In the genomic region with DNA sequence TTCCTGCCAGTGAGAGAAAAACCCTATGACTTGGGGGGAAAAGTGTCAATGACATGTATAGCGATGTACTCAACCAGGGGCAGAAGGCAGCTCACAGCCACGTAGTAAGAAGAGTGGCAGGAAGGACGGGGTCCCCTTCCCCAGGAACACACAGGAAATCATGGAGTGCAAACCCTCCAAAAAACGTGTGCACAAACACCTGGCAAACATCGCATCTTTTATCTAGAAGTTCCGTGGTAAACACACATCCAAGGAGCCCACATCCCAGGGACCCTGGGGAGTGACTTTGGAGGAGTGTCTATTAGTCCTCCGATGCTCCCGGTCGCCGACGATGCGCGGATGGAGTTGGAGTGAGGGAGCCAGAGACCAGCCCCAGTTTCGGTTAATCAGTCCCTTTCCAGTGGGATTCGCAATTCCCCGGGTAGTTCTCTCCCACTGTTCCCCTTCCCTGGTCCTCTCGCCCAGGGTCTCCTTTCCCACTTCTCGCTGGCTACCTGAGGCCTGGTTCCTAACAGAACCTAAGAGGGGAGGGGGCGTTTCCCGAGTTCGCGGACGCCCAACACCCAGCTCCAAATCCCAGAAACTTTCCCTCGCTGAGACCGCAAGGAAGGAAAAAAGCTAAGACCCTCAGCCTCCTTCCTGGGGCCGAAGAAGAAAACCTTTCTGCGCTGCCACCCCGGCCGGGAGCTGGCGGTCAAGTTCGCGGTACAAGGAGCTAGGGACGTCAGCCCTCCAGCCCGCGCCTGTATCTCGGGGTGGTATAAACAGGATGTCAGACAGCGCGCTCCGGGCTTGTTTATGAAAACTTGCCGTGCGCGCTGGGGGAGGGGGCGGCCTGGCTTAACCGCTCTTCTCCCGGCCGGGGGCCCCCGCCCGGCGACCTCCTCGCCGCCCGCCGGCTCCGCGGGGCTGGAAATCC, we compare ENCODE assay signal across 8 cellular contexts. TPM values are rescaled to one million over a fixed set of nuclear protein-coding genes. Genes with fewer than 3 reads are reported as not detected.
A peak's percentile ranks its signal among the peaks of the same experiment; 100 is the strongest.
DNase-seq lines count a peak whose midpoint lies in the region; ATAC-seq and TF ChIP-seq lines count a peak whose summit lies in the region.

No MANE protein-coding gene starts in this region.

- intact Hi-C loops in posterior cingulate gyrus (cut with DNase I): loop anchor here (5.0 kb wide), 1 partner anchor 102 kb away; no protein-coding TSS in a partner anchor

- no peaks in the 10 kb centered on the region for H3K27me3 Mint-ChIP-seq in activated naive CD8-positive, alpha-beta T cell

- H3K9me3 ChIP-seq in BLaER1 (no peaks in the 10 kb centered on the region), SK-N-SH (no peaks in the 10 kb centered on the region), cardiac muscle cell (ENCODE audit: low read depth) (no peaks in the 10 kb centered on the region)

- H3K4me2 ChIP-seq in BLaER1 (peak overlapping the region; percentile 95), SK-N-SH (peak overlapping the region; percentile 92)

- H3K9ac ChIP-seq in BLaER1 (peak overlapping the region; percentile 95), SK-N-SH (peak overlapping the region; percentile 91)

- H3K36me3 ChIP-seq in BLaER1 (no peaks in the 10 kb centered on the region), SK-N-SH (replicated peaks in 1 of 2; ENCODE audit: control insufficient read depth in 1 of 2, insufficient read depth in 2 of 2, low read length in 1 of 2) (no peaks in the 10 kb centered on the region), cardiac muscle cell (no peaks in the 10 kb centered on the region), urinary bladder (ENCODE audit: insufficient read depth) (no peaks in the 10 kb centered on the region)

- peaks cover 62% of the 10 kb centered on the region for H3K4me1 Mint-ChIP-seq in activated naive CD8-positive, alpha-beta T cell (ENCODE audit: low read depth)

- H3K4me3 ChIP-seq in BLaER1 (peak overlapping the region; percentile 98), SK-N-SH (ENCODE audit: low read depth in 2 of 2, low read length in 1 of 2) (peak overlapping the region; percentile 81 to 87), cardiac muscle cell (peak overlapping the region; percentile 98), urinary bladder (ENCODE audit: low read depth, low read length) (peak overlapping the region; percentile 95)

- H3K27me3 ChIP-seq in BLaER1 (no peaks in the 10 kb centered on the region), SK-N-SH (ENCODE audit: insufficient read depth) (no peaks in the 10 kb centered on the region), cardiac muscle cell (no peaks in the 10 kb centered on the region)

- H3K27ac Mint-ChIP-seq in activated naive CD8-positive, alpha-beta T cell: peak overlapping the region; percentile 78

- H3K27ac ChIP-seq in BLaER1 (peak overlapping the region; percentile 96), SK-N-SH (ENCODE audit: low read depth in 2 of 2, low read length in 1 of 2) (peak overlapping the region; percentile 76 to 88), cardiac muscle cell (peak overlapping the region; percentile 96), urinary bladder (ENCODE audit: low read depth) (peak overlapping the region; percentile 98)

- peaks cover 74% of the 10 kb centered on the region for H3K4me1 ChIP-seq in BLaER1
- peaks cover 4 to 6% of the 10 kb centered on the region in 2 experiments; a peak in 3 of 4 replicates for H3K4me1 ChIP-seq in SK-N-SH (ENCODE audit: control insufficient read depth in 1 of 2, insufficient read depth in 2 of 2, low read depth in 1 of 2, low read length in 1 of 2)
- no peaks in the 10 kb centered on the region for H3K4me1 ChIP-seq in cardiac muscle cell (ENCODE audit: low read depth)
- H3K4me1 ChIP-seq in urinary bladder (ENCODE audit: insufficient read depth): no peaks in the 10 kb centered on the region

- POLR2A ChIA-PET in SK-N-SH (lab: Yijun Ruan, JAX): interaction anchor here (0.8 to 1.8 kb wide), 4 partner anchors 40 to 90 kb away, joined by 3 to 5 read pairs (median 4); no protein-coding TSS in a partner anchor

- TF ChIP-seq RAD21 in SK-N-SH (IDR thresholded peaks at IDR 0.05; ENCODE audit: low read length): no peak

- H3K36me3 Mint-ChIP-seq in activated naive CD8-positive, alpha-beta T cell: peaks cover 5% of the 10 kb centered on the region

- peak overlapping the region; percentile 65 for H2AFZ ChIP-seq in SK-N-SH (ENCODE audit: low read depth)

- H3K79me2 ChIP-seq in SK-N-SH (ENCODE audit: insufficient read depth): peaks cover 57% of the 10 kb centered on the region

- H3K9me3 Mint-ChIP-seq in activated naive CD8-positive, alpha-beta T cell (ENCODE audit: low read depth): no peaks in the 10 kb centered on the region

- ATAC-seq in GM19351 (IDR thresholded peaks at IDR 0.05; ENCODE audit: unreplicated experiment): peak; percentile 44
- peak; percentile 41 for ATAC-seq in HG03442 (IDR thresholded peaks at IDR 0.05; ENCODE audit: unreplicated experiment)

- no peaks in the 10 kb centered on the region for H3K9me2 ChIP-seq in SK-N-SH

- H4K20me1 ChIP-seq in BLaER1: peaks cover 57% of the 10 kb centered on the region
- H4K20me1 ChIP-seq in SK-N-SH (ENCODE audit: insufficient read depth): peaks cover 34% of the 10 kb centered on the region

- H3K4me3 Mint-ChIP-seq in activated naive CD8-positive, alpha-beta T cell: peak overlapping the region; percentile 88

- DNase-seq in SK-N-SH: peak; percentile 56
- peak in 1 of 2 donors; percentile 73 for DNase-seq in cardiac muscle cell (ENCODE audit: low read depth in 1 of 2, low spot score in 1 of 2)
- DNase-seq in posterior cingulate gyrus: peak in 8 of 10 donors; percentile 27 to 92 (median 42)

- H3F3A ChIP-seq in SK-N-SH (replicated peaks; ENCODE audit: insufficient read depth): no peaks in the 10 kb centered on the region

- WGBS in SK-N-SH (ENCODE audit: low lambda C conversion rate): 1% methylated on average over 36 of the region's 55 CpGs
- under 1% methylated on average over 55 of the region's 55 CpGs for WGBS in urinary bladder

- no peak for TF ChIP-seq CTCF in SK-N-SH (IDR thresholded peaks at IDR 0.05)
- TF ChIP-seq CTCF in cardiac muscle cell (IDR thresholded peaks at IDR 0.05; ENCODE audit: low read depth, low read length): no peak

- TF ChIP-seq EP300 in SK-N-SH (IDR thresholded peaks at IDR 0.05; ENCODE audit: borderline replicate concordance in 1 of 2, low read depth in 1 of 2, low read length in 1 of 2): no peak

- CTCF ChIA-PET in SK-N-SH (lab: Yijun Ruan, JAX): interaction anchor here (0.9 to 1.3 kb wide), 5 partner anchors 11 to 141 kb away, joined by 3 read pairs; no protein-coding TSS in a partner anchor

TF ChIP-seq in SK-N-SH, 30 proteins besides CTCF, POLR2A, EP300 and RAD21:
- no peak for TF ChIP-seq GABPA (IDR thresholded peaks at IDR 0.05; ENCODE audit: low read depth)
- 0 out of 2 replicates have a peak, but pooled peaks have one; percentile 33 for TF ChIP-seq SIN3A (IDR thresholded peaks at IDR 0.05; ENCODE audit: borderline replicate concordance, low read depth, low read length)

RNA-seq across cellular contexts. Expression of a gene that starts 0.9 kb away (rescaled TPM):
- polyA plus RNA-seq in SK-N-SH (2012; rRNA removed): 47.5 and 47.7 TPM in 2 replicates
- polyA plus RNA-seq in SK-N-SH (2012; cell fraction: cytosol; rRNA removed): 47.6 and 48.4 TPM in 2 replicates
- 48.8 and 63.4 TPM in 2 replicates for polyA plus RNA-seq in SK-N-SH (2012; cell fraction: nucleus; rRNA removed)
- 41.3 and 52.7 TPM in 2 replicates for total RNA-seq in cardiac muscle cell
- polyA plus RNA-seq in cardiac muscle cell: 24.9 and 29.6 TPM in 2 replicates
- total RNA-seq in urinary bladder: 137 TPM
- 86.8 TPM for polyA plus RNA-seq in urinary bladder
